Comparison of ENCODE assay signal across 14 cellular contexts in the genomic region with DNA sequence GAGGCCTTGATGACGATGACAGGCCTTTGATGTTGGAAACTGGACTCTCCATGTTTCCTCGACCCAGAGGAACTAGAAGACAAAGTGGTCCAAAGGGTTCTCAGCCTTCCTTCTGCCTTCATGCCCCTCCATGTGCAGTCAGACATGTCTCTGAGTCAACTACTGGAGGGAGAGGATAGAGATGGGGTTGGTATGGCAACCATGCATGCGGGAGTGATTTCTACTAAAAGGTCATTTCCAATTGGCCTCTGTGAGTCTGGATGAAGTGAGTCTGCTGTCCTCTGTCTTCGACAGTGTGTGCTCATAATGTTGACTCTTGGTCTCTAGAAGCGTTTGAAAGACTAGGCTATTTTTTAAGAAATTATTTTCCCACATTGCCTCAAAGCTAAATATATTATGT. TPM values are rescaled to one million over a fixed set of nuclear protein-coding genes. Genes with fewer than 3 reads are reported as not detected.
DNase-seq lines count a peak whose midpoint lies in the region; ATAC-seq and TF ChIP-seq lines count a peak whose summit lies in the region.
"Had no signal": no experiment of that assay in that cellular context is flagged by ENCODE, and none has a peak within 500 bp of the region (broad histone marks: within the 10 kb centered on the region; RNA-seq: fewer than 3 reads in every experiment).

No MANE protein-coding gene starts in this region.

- H3K36me3 Mint-ChIP-seq in CD4-positive, alpha-beta memory T cell: peaks cover 53 to 73% of the 10 kb centered on the region in 2 donors
- H3K36me3 Mint-ChIP-seq in brain (peaks cover 42% of the 10 kb centered on the region), progenitor cell of endocrine pancreas (ENCODE audit: insufficient read depth) (peaks cover 23% of the 10 kb centered on the region)

- ATAC-seq in GM18867 (IDR thresholded peaks at IDR 0.05; ENCODE audit: unreplicated experiment): no peak
- no peak for ATAC-seq in GM19395 (IDR thresholded peaks at IDR 0.05; ENCODE audit: unreplicated experiment)
- ATAC-seq: HepG2 had no signal

- no peaks in the 10 kb centered on the region for H3K27me3 Mint-ChIP-seq in CD4-positive, alpha-beta memory T cell
- H3K27me3 Mint-ChIP-seq in brain (no peaks in the 10 kb centered on the region), progenitor cell of endocrine pancreas (no peaks in the 10 kb centered on the region)

- TF ChIP-seq CTCF in brain (conservative IDR thresholded peaks at IDR 0.05): no peak
- TF ChIP-seq CTCF in progenitor cell of endocrine pancreas (IDR thresholded peaks at IDR 0.05; ENCODE audit: unreplicated experiment): no peak

- peak overlapping the region in 6 of 7 donors; percentile 52 to 86 (median 71) for H3K27ac Mint-ChIP-seq in CD4-positive, alpha-beta memory T cell
- H3K27ac Mint-ChIP-seq in brain: peak overlapping the region in 3 of 5 experiments; percentile 7 to 84 (median 73)
- H3K27ac Mint-ChIP-seq in progenitor cell of endocrine pancreas: peak overlapping the region; percentile 25

- H3K4me1 Mint-ChIP-seq in CD4-positive, alpha-beta memory T cell: peaks cover 46 to 64% (median 50%) of the 10 kb centered on the region in 4 donors
- H3K4me1 Mint-ChIP-seq in brain (peaks cover 14% of the 10 kb centered on the region), progenitor cell of endocrine pancreas (ENCODE audit: low read depth) (peaks cover 2% of the 10 kb centered on the region)

- H3K27me3 ChIP-seq in CD4-positive, alpha-beta memory T cell (ENCODE audit: insufficient read depth, low read length): no peaks in the 10 kb centered on the region
- H3K27me3 ChIP-seq: BLaER1, ovary had no signal

- intact Hi-C loops in CD4-positive, alpha-beta memory T cell (cut with micrococcal nuclease): loop anchor here (2.0 to 5.0 kb wide), 3 partner anchors 13 to 35 kb away; no protein-coding TSS in a partner anchor

- CTCF ChIA-PET in CD4-positive, alpha-beta memory T cell (lab: Charles Lee; ENCODE audit: partially characterized antibody): interaction anchor here (0.9 to 2.2 kb wide), 2 partner anchors 29 to 88 kb away, joined by 3 to 7 read pairs; partner anchors contain the start of gene STK17A

- peak overlapping the region; percentile 11 for H3K27ac ChIP-seq in CD4-positive, alpha-beta memory T cell (ENCODE audit: low read depth, low read length)
- H3K27ac ChIP-seq: BLaER1, ovary had no signal

- peaks cover 89% of the 10 kb centered on the region for H3K4me1 ChIP-seq in CD4-positive, alpha-beta memory T cell (ENCODE audit: insufficient read depth, low read length)
- H3K4me1 ChIP-seq: BLaER1 had no signal

- no peak overlapping the region for H3K4me3 ChIP-seq in CD4-positive, alpha-beta memory T cell (ENCODE audit: low read length in 2 of 2)
- H3K4me3 ChIP-seq: BLaER1, lung, ovary had no signal

- H3K9me3 Mint-ChIP-seq in CD4-positive, alpha-beta memory T cell: no peaks in the 10 kb centered on the region
- H3K9me3 Mint-ChIP-seq in brain (peaks cover 0 to 3% (median 0%) of the 10 kb centered on the region in 5 experiments), progenitor cell of endocrine pancreas (ENCODE audit: low read depth) (no peaks in the 10 kb centered on the region)

- H3K36me3 ChIP-seq in CD4-positive, alpha-beta memory T cell (ENCODE audit: insufficient read depth, low read length): peaks cover 47% of the 10 kb centered on the region
- H3K36me3 ChIP-seq: ovary had no signal

- H3K9me3 ChIP-seq in CD4-positive, alpha-beta memory T cell (ENCODE audit: control insufficient read depth in 1 of 2, low read length in 2 of 2): no peaks in the 10 kb centered on the region
- H3K9me3 ChIP-seq: BLaER1, ovary had no signal

- no peak for DNase-seq in CD4-positive, alpha-beta memory T cell
- peak; percentile 24 for DNase-seq in LHCN-M2 (ENCODE audit: low read depth)
- DNase-seq in progenitor cell of endocrine pancreas (ENCODE audit: low spot score, unreplicated experiment): no peak
- DNase-seq in DMS79 treated with DMSO at 0.1 percent for 48 hours (lab: John Stamatoyannopoulos, UW): no peak
- no peak for DNase-seq in activated effector memory CD4-positive, alpha-beta T cell treated with anti-CD3 and anti-CD28 coated beads, Interleukin-2, amount 50 U/mL, for 16 hours
- DNase-seq: GF-D8, NCI-H69, ovary had no signal

- POLR2A ChIA-PET in CD4-positive, alpha-beta memory T cell (lab: Charles Lee; ENCODE audit: partially characterized antibody): interaction anchor here (0.8 to 3.8 kb wide), 3 partner anchors 25 to 38 kb away, joined by 3 to 20 read pairs (median 5); no protein-coding TSS in a partner anchor

- peak overlapping the region in 3 of 8 donors; percentile 60 to 83 (median 75) for H3K4me3 Mint-ChIP-seq in CD4-positive, alpha-beta memory T cell
- H3K4me3 Mint-ChIP-seq in brain (no peak overlapping the region), progenitor cell of endocrine pancreas (ENCODE audit: low read depth) (no peak overlapping the region)

RNA-seq across cellular contexts. Expression of gene STK17A, which starts 29.2 kb away (rescaled TPM):
- total RNA-seq in CD4-positive, alpha-beta memory T cell: 100 to 1,000 TPM; 118 to 119 TPM
- polyA plus RNA-seq in CD4-positive, alpha-beta memory T cell: 100 to 1,000 TPM; 139 to 168 TPM
- 42.1 and 49.6 TPM in 2 replicates for total RNA-seq in LHCN-M2 (2014; rRNA removed)
- polyA plus RNA-seq in LHCN-M2 (2012): 12.9 TPM
- 4.2 TPM for polyA plus RNA-seq in brain (ENCODE audit: insufficient read depth, low read depth, low replicate concordance)
- total RNA-seq in progenitor cell of endocrine pancreas: 23.0 and 23.9 TPM in 2 replicates
